In the genomic region with DNA sequence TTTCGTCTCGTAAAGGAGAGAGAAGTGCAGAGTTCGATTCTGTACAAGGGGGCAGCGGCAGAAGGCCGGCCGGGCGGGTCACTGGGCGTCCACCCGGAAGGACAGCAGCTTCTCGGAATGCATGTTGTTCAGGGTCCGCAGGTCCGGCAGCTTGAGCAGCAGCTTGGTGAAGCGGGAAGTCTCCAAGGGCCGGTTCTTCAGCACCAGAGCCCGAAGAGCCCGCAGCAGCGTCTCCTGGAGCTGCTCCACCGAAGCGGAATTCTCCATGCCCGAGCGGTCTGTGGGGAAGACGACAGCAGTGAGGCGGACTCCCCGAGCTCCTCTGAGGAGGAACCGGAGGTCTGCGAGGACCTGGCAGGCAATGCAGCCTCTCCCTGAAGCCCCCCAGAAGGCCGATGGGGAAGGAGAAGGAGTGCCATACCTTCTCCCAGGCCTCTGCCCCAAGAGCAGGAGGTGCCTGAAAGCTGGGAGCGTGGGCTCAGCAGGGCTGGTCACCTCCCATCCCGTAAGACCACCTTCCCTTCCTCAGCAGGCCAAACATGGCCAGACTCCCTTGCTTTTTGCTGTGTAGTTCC, we compare ENCODE assay signal across 12 cellular contexts. TPM values are rescaled to one million over a fixed set of nuclear protein-coding genes. Genes with fewer than 3 reads are reported as not detected.
DNase-seq lines count a peak whose midpoint lies in the region; TF ChIP-seq lines count a peak whose summit lies in the region.
"Had no signal": no experiment of that assay in that cellular context is flagged by ENCODE, and none has a peak within 500 bp of the region (broad histone marks: within the 10 kb centered on the region; RNA-seq: fewer than 3 reads in every experiment).

No MANE protein-coding gene starts in this region.

- H3K4me1 ChIP-seq in OCI-LY3 (ENCODE audit: low read length) (peaks cover 67% of the 10 kb centered on the region), muscle layer of colon (ENCODE audit: insufficient read depth, low read length) (peaks cover 93% of the 10 kb centered on the region), suprapubic skin (peaks cover 72% of the 10 kb centered on the region)

- H3K4me1 Mint-ChIP-seq in chondrocyte (ENCODE audit: low read depth) = peaks cover 25% of the 10 kb centered on the region

- TF ChIP-seq CTCF in OCI-LY3 (IDR thresholded peaks at IDR 0.05; ENCODE audit: low read depth, low read length) (no peak), chondrocyte (IDR thresholded peaks at IDR 0.05) (no peak), suprapubic skin (IDR thresholded peaks at IDR 0.05) (no peak)

- no peaks in the 10 kb centered on the region for H3K27me3 Mint-ChIP-seq in chondrocyte (ENCODE audit: low read depth)

- H3K36me3 ChIP-seq in OCI-LY3 (replicated peaks; ENCODE audit: low read depth, low read length) = peaks cover 33% of the 10 kb centered on the region
- H3K36me3 ChIP-seq in muscle layer of colon (ENCODE audit: insufficient read depth, low read length) = peaks cover 71% of the 10 kb centered on the region
- peaks cover 81% of the 10 kb centered on the region for H3K36me3 ChIP-seq in suprapubic skin

- peaks cover 18% of the 10 kb centered on the region for H3K79me2 ChIP-seq in OCI-LY3 (ENCODE audit: low read length)

- DNase-seq in chondrocyte (ENCODE audit: low spot score) (no peak), suprapubic skin (ENCODE audit: low spot score in 2 of 2) (no peak), kidney glomerular epithelial cell (lab: John Stamatoyannopoulos, UW) (no peak), GM19238 (ENCODE audit: insufficient read length, low spot score) (no peak), NCI-H2227 (lab: John Stamatoyannopoulos, UW; ENCODE audit: unreplicated experiment) (no peak)
- DNase-seq: Calu3; H9; NCI-H187 treated with DMSO at 0.1 percent for 48 hours; stimulated activated CD4-positive, alpha-beta T cell treated with anti-CD3 and anti-CD28 coated beads, Interleukin-15, amount 100 ng/mL, for 24 hours; stimulated activated CD8-positive, alpha-beta memory T cell treated with anti-CD3 and anti-CD28 coated beads, Interleukin-4, amount 100 ng/mL, for 48 hours had no signal

- H3K27me3 ChIP-seq in OCI-LY3 (ENCODE audit: low read depth, low read length) (no peaks in the 10 kb centered on the region), muscle layer of colon (ENCODE audit: control insufficient read depth in 1 of 2, insufficient read depth in 2 of 2, low read length in 2 of 2) (no peaks in the 10 kb centered on the region), suprapubic skin (no peaks in the 10 kb centered on the region)

- H3K36me3 Mint-ChIP-seq in chondrocyte (ENCODE audit: low read depth) = peaks cover 23% of the 10 kb centered on the region

- H3K4me3 ChIP-seq in OCI-LY3 (ENCODE audit: low read length) = no peak overlapping the region
- H3K4me3 ChIP-seq in muscle layer of colon (ENCODE audit: low read depth in 1 of 2, low read length in 2 of 2) = no peak overlapping the region
- H3K4me3 ChIP-seq in suprapubic skin = peak overlapping the region; percentile 1

- peak overlapping the region; percentile 13; the same call in 1 of the 2 replicates for H3K27ac ChIP-seq in OCI-LY3 (ENCODE audit: low read length)
- peak overlapping the region; percentile 70 for H3K27ac ChIP-seq in muscle layer of colon (ENCODE audit: low read depth, low read length)
- peak overlapping the region; percentile 95 for H3K27ac ChIP-seq in suprapubic skin

- TF ChIP-seq POLR2A in suprapubic skin (IDR thresholded peaks at IDR 0.05) = no peak

- H2AFZ ChIP-seq in OCI-LY3 (ENCODE audit: low read depth, low read length) = no peak overlapping the region

- H3K9me3 Mint-ChIP-seq in chondrocyte (ENCODE audit: low read depth) = no peaks in the 10 kb centered on the region
- H3K9me3 Mint-ChIP-seq: H9 had no signal

- no peak for TF ChIP-seq EP300 in suprapubic skin (IDR thresholded peaks at IDR 0.05)

- peak overlapping the region; percentile 83 for H3K27ac Mint-ChIP-seq in chondrocyte (ENCODE audit: unreplicated experiment)

- H3K9me3 ChIP-seq in OCI-LY3 (ENCODE audit: insufficient read depth, low read length) (no peaks in the 10 kb centered on the region), muscle layer of colon (ENCODE audit: low read length) (no peaks in the 10 kb centered on the region), suprapubic skin (no peaks in the 10 kb centered on the region)

- peak overlapping the region; percentile 15 for H3K4me3 Mint-ChIP-seq in chondrocyte (ENCODE audit: unreplicated experiment)
- H3K4me3 Mint-ChIP-seq: H9 had no signal

- WGBS in suprapubic skin = 59% methylated on average over 19 of the region's 29 CpGs

- no peak overlapping the region for H3K9ac ChIP-seq in OCI-LY3 (ENCODE audit: low read length)
- peak overlapping the region; percentile 33 for H3K9ac ChIP-seq in muscle layer of colon (ENCODE audit: low read length)

- H4K20me1 ChIP-seq in OCI-LY3 (ENCODE audit: insufficient read depth, low read length) = no peaks in the 10 kb centered on the region

- H3K4me2 ChIP-seq in OCI-LY3 (ENCODE audit: low read length) = no peak overlapping the region

RNA-seq across cellular contexts. Expression of gene NR1D1, which starts 7.3 kb away (rescaled TPM):
- total RNA-seq in chondrocyte = 5.9 to 7.9 TPM (median 6.6 TPM) in 3 replicates
- 100 to 1,000 TPM in 2 of 4 donors, 10 to 100 TPM in 2; 62.1 to 184 (median 96.0) TPM for total RNA-seq in suprapubic skin

RNA-seq across cellular contexts. Expression of gene MSL1, which starts 28.7 kb away (rescaled TPM):
- 86.8 to 103 TPM (median 96.2 TPM) in 3 replicates for total RNA-seq in chondrocyte
- total RNA-seq in suprapubic skin = 100 to 1,000 TPM in 1 of 4 donors, 10 to 100 TPM in 3; 69.3 to 166 (median 86.9) TPM

RNA-seq across cellular contexts. Expression of gene THRA, which starts 30.3 kb away (rescaled TPM):
- total RNA-seq in chondrocyte (31.9 to 46.6 TPM (median 34.7 TPM) in 3 replicates), suprapubic skin (10 to 100 TPM; 32.6 to 69.9 (median 48.9) TPM)

RNA-seq across cellular contexts. Expression of gene MED24, which starts 38.9 kb away (rescaled TPM):
- total RNA-seq in chondrocyte (54.4 to 94.3 TPM (median 57.7 TPM) in 3 replicates), suprapubic skin (100 to 1,000 TPM in 1 of 4 donors, 10 to 100 TPM in 3; 67.4 to 198 (median 80.3) TPM)

RNA-seq across cellular contexts. Expression of gene CASC3, which starts 47.2 kb away (rescaled TPM):
- total RNA-seq in chondrocyte (70.2 to 78.3 TPM (median 70.6 TPM) in 3 replicates), suprapubic skin (10 to 100 TPM; 42.9 to 92.5 (median 61.2) TPM)

Comparison
In these comparisons a context has a peak if more than half of its experiments do, and no peak if none do; other contexts are left out.
1. H3K27ac ChIP-seq: peak in every context shown above with its lines; median percentile 95 in suprapubic skin; 70 in muscle layer of colon; 13 in OCI-LY3.